8 cellular contexts compared by ENCODE assay signal in the genomic region with DNA sequence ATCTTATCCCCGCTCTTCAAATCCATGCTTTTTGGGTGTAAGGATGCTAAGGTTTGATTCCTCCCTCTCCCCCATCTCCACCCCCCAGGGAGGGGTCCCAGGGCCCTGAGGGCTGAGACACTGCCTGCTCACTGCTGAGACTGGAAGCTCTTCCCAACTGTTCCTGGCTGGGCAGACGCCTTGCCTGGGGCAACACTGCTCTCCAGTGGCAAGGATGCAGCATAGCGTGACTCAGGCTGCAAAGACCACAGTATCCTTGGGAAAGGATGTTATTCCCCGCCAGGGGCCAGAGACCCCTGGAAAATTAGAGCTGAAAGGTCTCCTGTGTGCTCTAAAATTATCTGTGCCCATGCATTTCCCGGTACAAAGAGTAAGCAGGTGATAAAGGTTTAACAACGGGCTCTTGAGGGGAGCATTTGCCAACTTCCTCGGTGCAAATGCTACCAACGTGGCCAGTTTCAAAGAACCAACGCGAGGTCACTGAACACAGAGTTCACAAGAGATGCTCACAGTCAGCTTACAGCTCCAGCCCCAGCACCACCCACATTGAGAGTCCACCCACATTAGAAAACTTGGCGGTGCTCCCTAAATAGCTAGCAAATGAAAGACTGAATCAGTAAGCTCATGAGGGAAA.
A peak's percentile ranks its signal among the peaks of the same experiment; 100 is the strongest.
DNase-seq lines count a peak whose midpoint lies in the region; ATAC-seq and TF ChIP-seq lines count a peak whose summit lies in the region.

No MANE protein-coding gene starts in this region.

- in situ Hi-C loops in G401 (cut with HindIII; ENCODE audit: low sequenced_read_pairs): no loop called here

- no peaks in the 10 kb centered on the region for H3F3A ChIP-seq in MM.1S (ENCODE audit: insufficient read depth, low read length)

- H3K27ac ChIP-seq in MM.1S (ENCODE audit: low read length) (no peak overlapping the region), hepatocyte (no peak overlapping the region)

- H3K4me3 ChIP-seq in MM.1S (ENCODE audit: low read length) (no peak overlapping the region), hepatocyte (no peak overlapping the region)

- no peak for ATAC-seq in HG03108 (IDR thresholded peaks at IDR 0.05; ENCODE audit: unreplicated experiment)
- no peak for ATAC-seq in GM21825 (IDR thresholded peaks at IDR 0.05; ENCODE audit: unreplicated experiment)

- H4K20me1 ChIP-seq in MM.1S (ENCODE audit: insufficient read depth, low read length): no peaks in the 10 kb centered on the region
- no peaks in the 10 kb centered on the region for H4K20me1 ChIP-seq in hepatocyte (ENCODE audit: insufficient read depth, poor library complexity, severe bottlenecking)

- TF ChIP-seq CTCF in MM.1S (IDR thresholded peaks at IDR 0.05; ENCODE audit: low read length): peak; percentile 97
- peak; percentile 78 for TF ChIP-seq CTCF in hepatocyte (IDR thresholded peaks at IDR 0.05; ENCODE audit: poor library complexity)

- H3K9me2 ChIP-seq in MM.1S (replicated peaks; ENCODE audit: insufficient read depth, low read length): no peaks in the 10 kb centered on the region
- no peaks in the 10 kb centered on the region for H3K9me2 ChIP-seq in hepatocyte (replicated peaks; ENCODE audit: insufficient read depth)

- H2AFZ ChIP-seq in MM.1S (ENCODE audit: low read length) (no peak overlapping the region), hepatocyte (no peak overlapping the region)

- H3K79me2 ChIP-seq in MM.1S (ENCODE audit: low read length) (no peaks in the 10 kb centered on the region), hepatocyte (no peaks in the 10 kb centered on the region)

- 25% methylated on average over 11 of the region's 11 CpGs for WGBS in hepatocyte (ENCODE audit: low lambda C conversion rate, missing lambda C conversion rate)

- no peak overlapping the region for H3K9ac ChIP-seq in MM.1S (ENCODE audit: low read length)

- H3K9me3 ChIP-seq in MM.1S (replicated peaks; ENCODE audit: insufficient read depth, low read length) (no peaks in the 10 kb centered on the region), hepatocyte (ENCODE audit: low read depth) (no peaks in the 10 kb centered on the region)

- H3K36me3 ChIP-seq in MM.1S (replicated peaks; ENCODE audit: insufficient read depth, low read length) (no peaks in the 10 kb centered on the region), hepatocyte (replicated peaks; ENCODE audit: insufficient read depth, low read depth) (no peaks in the 10 kb centered on the region)

- DNase-seq in G401 (ENCODE audit: low spot score) (peak; percentile 79), MM.1S (peak; percentile 44), amygdala (lab: John Stamatoyannopoulos, UW) (peak in 44 of 56 donors; percentile 8 to 73 (median 36)), hepatocyte (ENCODE audit: low spot score) (peak; percentile 80), smooth muscle cell of the brain vasculature (ENCODE audit: low read depth, low spot score) (peak; percentile 15), NCI-H1436 (lab: John Stamatoyannopoulos, UW) (no peak)

- peaks cover 10% of the 10 kb centered on the region; the same call in 1 of the 2 replicates for H3K4me1 ChIP-seq in MM.1S (ENCODE audit: low read length)
- H3K4me1 ChIP-seq in hepatocyte (ENCODE audit: insufficient read depth): no peaks in the 10 kb centered on the region

- H3K27me3 ChIP-seq in MM.1S (replicated peaks; ENCODE audit: insufficient read depth, low read length) (no peaks in the 10 kb centered on the region), hepatocyte (peaks cover 18% of the 10 kb centered on the region)

- H3K4me2 ChIP-seq in MM.1S (ENCODE audit: low read depth, low read length) (no peak overlapping the region), hepatocyte (no peak overlapping the region)
